ENCODE assay signal across 15 cellular contexts in the genomic region with DNA sequence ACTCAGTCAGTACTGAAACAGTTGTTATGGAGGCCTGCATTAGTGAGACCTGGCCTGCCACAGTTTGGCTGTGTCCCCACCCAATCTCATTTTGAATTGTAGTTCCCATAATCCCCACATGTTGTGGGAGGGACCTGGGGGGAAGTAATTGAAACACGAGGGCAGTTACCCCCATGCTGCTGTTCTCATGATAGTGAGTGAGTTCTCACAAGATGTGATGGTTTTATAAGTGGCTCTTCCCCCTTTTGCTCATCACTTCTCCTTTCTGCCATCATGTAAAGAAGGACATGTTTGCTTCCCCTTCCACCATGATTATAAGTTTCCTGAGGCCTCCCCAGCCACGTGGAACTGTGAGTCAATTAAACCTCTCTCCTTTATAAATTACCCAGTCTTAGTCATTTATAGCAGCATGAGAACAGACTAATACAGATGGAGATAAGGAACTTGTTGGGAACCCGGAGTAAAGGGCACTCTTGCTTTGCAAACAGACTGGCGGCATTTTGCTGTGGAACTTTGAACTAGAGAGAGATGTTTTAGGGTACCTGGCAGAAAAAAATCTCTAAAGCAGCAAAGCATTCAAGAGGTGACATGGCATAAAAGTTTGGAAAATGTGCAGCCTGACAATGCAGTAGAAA. TPM values are rescaled to one million over a fixed set of nuclear protein-coding genes. Genes with fewer than 3 reads are reported as not detected.
"Had no signal": no experiment of that assay in that cellular context is flagged by ENCODE, and none has a peak within 500 bp of the region (broad histone marks: within the 10 kb centered on the region; RNA-seq: fewer than 3 reads in every experiment).

No MANE protein-coding gene starts in this region.

RNA-seq across cellular contexts. Expression of a gene that starts 14.1 kb away (rescaled TPM):
- total RNA-seq: activated CD4-positive, alpha-beta T cell treated with anti-CD3 and anti-CD28 coated beads, Interleukin-2, amount 10 ng/mL, durations not matched to agents 24 days and 14 days; activated CD8-positive, alpha-beta T cell treated with anti-CD3 and anti-CD28 coated beads, Interleukin-2, amount 10 ng/mL, durations not matched to agents 7 days and 5 days; activated naive CD8-positive, alpha-beta T cell treated with anti-CD3 and anti-CD28 coated beads for 36 hours; endothelial cell of umbilical vein; esophagus squamous epithelium; fibroblast of villous mesenchyme; glomerular endothelial cell; liver; mesenteric fat pad; osteocyte; psoas muscle; right lobe of liver; uterus had no signal
- polyA plus RNA-seq: endothelial cell of umbilical vein, keratinocyte, liver, neural cell, psoas muscle had no signal
